In the genomic region with DNA sequence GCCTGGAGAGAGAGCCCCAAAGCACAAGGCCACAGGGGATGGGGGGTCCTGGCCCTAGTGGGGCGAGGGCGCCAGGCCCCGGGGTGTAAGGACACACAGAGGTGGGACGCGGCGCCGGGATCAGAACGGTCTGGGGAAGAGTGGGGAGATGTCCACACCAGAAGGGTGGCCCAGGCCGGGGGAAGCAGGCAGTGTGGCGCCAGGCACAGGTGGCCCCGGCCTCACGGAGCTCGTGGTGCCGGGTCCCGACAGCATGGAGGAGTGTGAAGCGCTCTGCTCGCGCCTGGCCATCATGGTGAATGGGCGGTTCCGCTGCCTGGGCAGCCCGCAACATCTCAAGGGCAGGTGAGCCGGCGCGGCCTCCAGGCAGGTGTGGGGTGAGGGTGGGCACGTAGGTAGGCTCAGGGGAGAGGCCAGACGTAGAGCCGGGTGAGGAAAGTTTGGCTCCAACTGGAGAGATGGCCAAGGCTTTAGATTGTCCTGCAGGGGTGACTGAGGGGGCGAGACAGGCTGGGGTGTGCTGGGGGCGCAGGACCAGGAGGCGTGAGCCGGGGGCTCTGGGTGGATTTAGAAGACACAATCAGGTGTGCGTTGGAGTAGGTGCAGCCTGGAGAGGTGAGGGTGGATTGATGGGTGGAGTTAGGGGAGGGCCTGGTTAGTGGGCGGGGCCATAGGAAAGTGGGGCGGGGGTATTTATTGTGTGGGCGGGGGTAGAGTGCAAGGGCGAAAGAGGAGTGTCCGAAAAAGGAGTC, we compare ENCODE assay signal across 11 cellular contexts. TPM values are rescaled to one million over a fixed set of nuclear protein-coding genes. Genes with fewer than 3 reads are reported as not detected.
DNase-seq lines count a peak whose midpoint lies in the region; ATAC-seq and TF ChIP-seq lines count a peak whose summit lies in the region.
"Had no signal": no experiment of that assay in that cellular context is flagged by ENCODE, and none has a peak within 500 bp of the region (broad histone marks: within the 10 kb centered on the region; RNA-seq: fewer than 3 reads in every experiment).

No MANE protein-coding gene starts in this region.

- H3K4me1 ChIP-seq in right atrium auricular region: peaks cover 0 to 33% of the 10 kb centered on the region in 2 donors
- peaks cover 47% of the 10 kb centered on the region for H3K4me1 ChIP-seq in OCI-LY7 (ENCODE audit: insufficient read depth, low read length, poor library complexity, severe bottlenecking)

- CTCF ChIA-PET in OCI-LY7 (lab: Charles Lee; ENCODE audit: unreplicated experiment): interaction anchor here (0.6 kb wide), 1 partner anchor 12 kb away, joined by 3 read pairs; no protein-coding TSS in a partner anchor

- H3K9me2 ChIP-seq in OCI-LY7 (ENCODE audit: insufficient read depth, low read length): no peaks in the 10 kb centered on the region

- TF ChIP-seq CTCF in right atrium auricular region (IDR thresholded peaks at IDR 0.05): no peak
- no peak for TF ChIP-seq CTCF in OCI-LY7 (conservative IDR thresholded peaks at IDR 0.05; ENCODE audit: low read length)

- intact Hi-C loops in Right ventricle myocardium inferior (cut with DNase I) (no loop called here), OCI-LY7 (cut with micrococcal nuclease; ENCODE audit: unreplicated experiment) (no loop called here), left colon (cut with DNase I, micrococcal nuclease) (no loop called here)

- H3K79me2 ChIP-seq in OCI-LY7 (ENCODE audit: insufficient read depth, low read depth, low read length): peaks cover 14% of the 10 kb centered on the region

- H3K36me3 ChIP-seq in right atrium auricular region: no peaks in the 10 kb centered on the region
- peaks cover 9% of the 10 kb centered on the region; the same call in 1 of the 2 replicates for H3K36me3 ChIP-seq in OCI-LY7 (ENCODE audit: insufficient read depth, low read length)
- H3K36me3 ChIP-seq: HAP-1, prostate gland had no signal

- H4K20me1 ChIP-seq in OCI-LY7 (ENCODE audit: insufficient read depth, low read length): no peaks in the 10 kb centered on the region

- POLR2A ChIA-PET in OCI-LY7 (lab: Charles Lee): interaction anchor here (0.6 kb wide), 1 partner anchor 28 kb away, joined by 3 read pairs; no protein-coding TSS in a partner anchor

- no peak overlapping the region for H3K4me3 ChIP-seq in right atrium auricular region
- peak overlapping the region; percentile 27 for H3K4me3 ChIP-seq in OCI-LY7 (ENCODE audit: low read depth, low read length, poor library complexity, severe bottlenecking)
- H3K4me3 ChIP-seq: HAP-1, prostate gland had no signal

- no peak overlapping the region for H3K27ac ChIP-seq in right atrium auricular region
- H3K27ac ChIP-seq in OCI-LY7 (ENCODE audit: low read depth, low read length, poor library complexity, severe bottlenecking): no peak overlapping the region
- H3K27ac ChIP-seq: prostate gland had no signal

- peaks cover 7 to 17% of the 10 kb centered on the region in 2 donors for H3K27me3 ChIP-seq in right atrium auricular region

- H3K4me2 ChIP-seq in OCI-LY7 (ENCODE audit: low read length): peak overlapping the region; percentile 99

- BruUV-seq in OCI-LY7 (replicated peaks; lab: Mats Ljungman, UMichigan): no TSS peak

- H3K9me3 ChIP-seq in right atrium auricular region: peaks cover 0 to 11% of the 10 kb centered on the region in 2 donors
- no peaks in the 10 kb centered on the region for H3K9me3 ChIP-seq in OCI-LY7 (ENCODE audit: low read length)
- H3K9me3 ChIP-seq: HAP-1, prostate gland had no signal

- ATAC-seq in Right ventricle myocardium inferior (no peak), left colon (peak; percentile 33)

- DNase-seq in Right ventricle myocardium inferior (ENCODE audit: missing footprints) (peak; percentile 51), right atrium auricular region (ENCODE audit: low spot score) (no peak), OCI-LY7 (ENCODE audit: low spot score) (peak; percentile 57), left colon (peak; percentile 38 to 41), activated gamma-delta T cell treated with Interleukin-2 at 50 U/mL for 16 hours (no peak), DMS153 treated with DMSO at 0.1 percent for 48 hours (lab: John Stamatoyannopoulos, UW; ENCODE audit: unreplicated experiment) (no peak), GOT3 (lab: John Stamatoyannopoulos, UW) (no peak), NCI-H1048 (lab: John Stamatoyannopoulos, UW) (no peak)
- DNase-seq: hippocampal formation had no signal

- H2AFZ ChIP-seq in OCI-LY7 (ENCODE audit: low read length): no peak overlapping the region; the same call in 1 of the 2 replicates

RNA-seq across cellular contexts. Expression of gene ARHGAP45, which starts 2.9 kb away (rescaled TPM):
- 6.6 TPM for total RNA-seq in Right ventricle myocardium inferior
- 10 to 100 TPM in 1 of 2 donors, 1 to 10 TPM in 1; 5.2 to 12.8 TPM for total RNA-seq in right atrium auricular region
- 132 and 135 TPM in 2 replicates for total RNA-seq in OCI-LY7 (2014; rRNA removed; shearing (Covaris generic))
- total RNA-seq in OCI-LY7 (2022): 138 and 143 TPM in 2 replicates
- 10 to 100 TPM; 37.9 to 47.2 TPM for total RNA-seq in left colon

RNA-seq across cellular contexts. Expression of gene ABCA7, which starts 24.2 kb away (rescaled TPM):
- total RNA-seq in Right ventricle myocardium inferior: 7.7 TPM
- 1 to 10 TPM; 4.8 to 5.9 TPM for total RNA-seq in right atrium auricular region
- 22.5 and 43.3 TPM in 2 replicates for total RNA-seq in OCI-LY7 (2014; rRNA removed; shearing (Covaris generic))
- 66.6 and 74.4 TPM in 2 replicates for total RNA-seq in OCI-LY7 (2022)
- 10 to 100 TPM; 23.3 to 35.1 TPM for total RNA-seq in left colon

RNA-seq across cellular contexts. Expression of gene POLR2E, which starts 31.1 kb away (rescaled TPM):
- total RNA-seq in Right ventricle myocardium inferior: 142 TPM
- total RNA-seq in right atrium auricular region: 100 to 1,000 TPM; 149 to 252 TPM
- 153 and 165 TPM in 2 replicates for total RNA-seq in OCI-LY7 (2014; rRNA removed; shearing (Covaris generic))
- 160 and 193 TPM in 2 replicates for total RNA-seq in OCI-LY7 (2022)
- 100 to 1,000 TPM; 116 to 141 TPM for total RNA-seq in left colon

RNA-seq across cellular contexts. Expression of gene CNN2, which starts 37.7 kb away (rescaled TPM):
- total RNA-seq in Right ventricle myocardium inferior (69.3 TPM), right atrium auricular region (10 to 100 TPM; 47.8 to 48.5 TPM), OCI-LY7 (2022) (126 and 127 TPM in 2 replicates), left colon (100 to 1,000 TPM in 1 of 2 donors, 10 to 100 TPM in 1; 76.6 to 106 TPM)
- 51.5 and 73.7 TPM in 2 replicates for total RNA-seq in OCI-LY7 (2014; rRNA removed; shearing (Covaris generic))

RNA-seq across cellular contexts. Expression of gene GPX4, which starts 39.7 kb away (rescaled TPM):
- total RNA-seq in Right ventricle myocardium inferior (361 TPM), right atrium auricular region (100 to 1,000 TPM; 404 to 529 TPM), OCI-LY7 (2022) (148 and 156 TPM in 2 replicates), left colon (100 to 1,000 TPM; 162 to 176 TPM)
- 184 and 203 TPM in 2 replicates for total RNA-seq in OCI-LY7 (2014; rRNA removed; shearing (Covaris generic))

Comparison
In these comparisons a context has a peak if more than half of its experiments do, and no peak if none do; other contexts are left out.
1. DNase-seq: peak in Right ventricle myocardium inferior (single experiment), OCI-LY7 (single experiment) and left colon (2 of 2); none in right atrium auricular region (single experiment), activated gamma-delta T cell treated with Interleukin-2 at 50 U/mL for 16 hours (single experiment), DMS153 treated with DMSO at 0.1 percent for 48 hours (single experiment), GOT3 (single experiment) and NCI-H1048 (single experiment).